9 cellular contexts compared by ENCODE assay signal in the genomic region with DNA sequence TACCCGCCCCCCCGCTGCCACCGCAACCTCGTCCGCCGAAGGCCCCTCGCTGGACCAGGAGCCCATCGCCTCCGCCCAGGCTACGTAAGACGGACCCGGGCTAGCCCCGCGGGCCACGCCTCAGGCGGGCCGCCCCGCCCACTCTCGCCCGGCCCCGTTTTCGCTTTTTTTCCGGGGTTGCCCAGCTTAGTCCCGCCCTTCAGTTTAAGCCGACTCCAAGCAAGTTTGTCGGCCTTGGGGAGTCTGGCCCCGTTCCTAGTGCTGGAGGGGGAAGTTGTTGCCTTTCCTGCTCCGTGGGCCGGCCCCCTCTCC. TPM values are rescaled to one million over a fixed set of nuclear protein-coding genes. Genes with fewer than 3 reads are reported as not detected.
DNase-seq lines count a peak whose midpoint lies in the region; ATAC-seq and TF ChIP-seq lines count a peak whose summit lies in the region.
"Had no signal": no experiment of that assay in that cellular context is flagged by ENCODE, and none has a peak within 500 bp of the region (broad histone marks: within the 10 kb centered on the region; RNA-seq: fewer than 3 reads in every experiment).

No MANE protein-coding gene starts in this region.

- H3K4me1 Mint-ChIP-seq in CD8-positive, alpha-beta memory T cell = peaks cover 22 to 41% (median 27%) of the 10 kb centered on the region in 3 donors
- peaks cover 46% of the 10 kb centered on the region for H3K4me1 Mint-ChIP-seq in activated T-cell treated with anti-CD3 and anti-CD28 coated beads, Interleukin-2, amount 50 U/mL, for 24 hours (ENCODE audit: low read depth)

- H3K27ac ChIP-seq in CD8-positive, alpha-beta memory T cell (ENCODE audit: low read depth, low read length) = peak overlapping the region; percentile 81
- H3K27ac ChIP-seq in PC-9 (peak overlapping the region; percentile 49), esophagus (ENCODE audit: low read depth in 2 of 2, low read length in 1 of 2) (peak overlapping the region; percentile 96 to 99), muscle layer of colon (ENCODE audit: low read depth, low read length) (peak overlapping the region; percentile 98)

- peak overlapping the region in 7 of 8 donors; percentile 46 to 95 (median 82) for H3K27ac Mint-ChIP-seq in CD8-positive, alpha-beta memory T cell
- peak overlapping the region; percentile 91 for H3K27ac Mint-ChIP-seq in activated T-cell treated with anti-CD3 and anti-CD28 coated beads, Interleukin-2, amount 50 U/mL, for 24 hours

- ATAC-seq in GM19468 (IDR thresholded peaks at IDR 0.05; ENCODE audit: extremely low read depth, unreplicated experiment) = peak; percentile 2

- H3K4me3 Mint-ChIP-seq in CD8-positive, alpha-beta memory T cell = peak overlapping the region; percentile 88 to 96 (median 89)
- H3K4me3 Mint-ChIP-seq in activated T-cell treated with anti-CD3 and anti-CD28 coated beads, Interleukin-2, amount 50 U/mL, for 24 hours = peak overlapping the region; percentile 82

- H3F3A ChIP-seq in PC-9 (ENCODE audit: insufficient read depth, low read depth) = peaks cover 36% of the 10 kb centered on the region

- peaks cover 9% of the 10 kb centered on the region for H3K4me1 ChIP-seq in CD8-positive, alpha-beta memory T cell (ENCODE audit: insufficient read depth, low read length)
- H3K4me1 ChIP-seq in PC-9 (replicated peaks; ENCODE audit: insufficient read depth) (peaks cover 9% of the 10 kb centered on the region; the same call in 1 of the 2 replicates), esophagus (ENCODE audit: control insufficient read depth in 2 of 2, insufficient read depth in 2 of 2, low read length in 1 of 2) (peaks cover 2 to 19% of the 10 kb centered on the region in 2 donors), muscle layer of colon (ENCODE audit: insufficient read depth, low read length) (peaks cover 22% of the 10 kb centered on the region)

- POLR2A ChIA-PET in CD8-positive, alpha-beta memory T cell (lab: Charles Lee) = interaction anchor here (0.8 to 1.4 kb wide), 6 partner anchors 16 to 115 kb away, joined by 3 to 8 read pairs (median 4); partner anchors contain the start of genes FDPS and SCAMP3
- POLR2A ChIA-PET in PC-9 (lab: Charles Lee; ENCODE audit: unreplicated experiment) = interaction anchor here (0.5 to 1.2 kb wide), 12 partner anchors 14 to 1333 kb away, joined by 3 to 24 read pairs (median 3); partner anchors contain the start of gene HCN3

- CTCF ChIA-PET in CD8-positive, alpha-beta memory T cell (lab: Charles Lee) = interaction anchor here (0.6 to 6.0 kb wide), 24 partner anchors 10 to 1350 kb away, joined by 3 to 116 read pairs (median 4); partner anchors contain the start of genes CLK2, ENTREP3, FDPS and HCN3
- CTCF ChIA-PET in PC-9 (lab: Charles Lee) = interaction anchor here (1.0 kb wide), 1 partner anchor 73 kb away, joined by 12 read pairs; no protein-coding TSS in a partner anchor

- WGBS in esophagus, 2 donors = 0 to 1% methylated on average over 23 to 29 of the region's 29 CpGs

- no TSS peak for BruUV-seq in PC-9 (replicated peaks; lab: Mats Ljungman, UMichigan)

- peaks cover 0 to 11% (median 3%) of the 10 kb centered on the region in 3 donors for H3K36me3 Mint-ChIP-seq in CD8-positive, alpha-beta memory T cell
- H3K36me3 Mint-ChIP-seq in activated T-cell treated with anti-CD3 and anti-CD28 coated beads, Interleukin-2, amount 50 U/mL, for 24 hours (ENCODE audit: low read depth) = peaks cover 61% of the 10 kb centered on the region

- H3K9ac ChIP-seq in muscle layer of colon (ENCODE audit: low read length) = peak overlapping the region; percentile 84

- peak overlapping the region; percentile 98 for H3K4me2 ChIP-seq in PC-9

- no peaks in the 10 kb centered on the region for H3K9me3 Mint-ChIP-seq in CD8-positive, alpha-beta memory T cell
- no peaks in the 10 kb centered on the region for H3K9me3 Mint-ChIP-seq in activated T-cell treated with anti-CD3 and anti-CD28 coated beads, Interleukin-2, amount 50 U/mL, for 24 hours

- no peaks in the 10 kb centered on the region for H3K9me2 ChIP-seq in PC-9 (ENCODE audit: insufficient read depth)

- peak overlapping the region; percentile 100 for H2AFZ ChIP-seq in PC-9

- H4K20me1 ChIP-seq in PC-9 (ENCODE audit: insufficient read depth) = no peaks in the 10 kb centered on the region; the same call in none of the 2 replicates

- H3K27me3 Mint-ChIP-seq in CD8-positive, alpha-beta memory T cell = peaks cover 0 to 2% of the 10 kb centered on the region in 2 donors
- no peaks in the 10 kb centered on the region for H3K27me3 Mint-ChIP-seq in activated T-cell treated with anti-CD3 and anti-CD28 coated beads, Interleukin-2, amount 50 U/mL, for 24 hours

- H3K36me3 ChIP-seq in CD8-positive, alpha-beta memory T cell (ENCODE audit: insufficient read depth, low read length) = no peaks in the 10 kb centered on the region
- H3K36me3 ChIP-seq in PC-9 (ENCODE audit: low read depth) (peaks cover under 1% of the 10 kb centered on the region; the same call in 1 of the 2 replicates), esophagus (ENCODE audit: control insufficient read depth in 2 of 2, insufficient read depth in 2 of 2, low read length in 1 of 2) (peaks cover 0 to 19% of the 10 kb centered on the region in 2 donors), muscle layer of colon (ENCODE audit: insufficient read depth, low read length) (peaks cover 27% of the 10 kb centered on the region)

- H3K9me3 ChIP-seq in CD8-positive, alpha-beta memory T cell (ENCODE audit: low read length) = no peaks in the 10 kb centered on the region
- H3K9me3 ChIP-seq in PC-9 (ENCODE audit: insufficient read depth, low read depth) (no peaks in the 10 kb centered on the region), esophagus (ENCODE audit: control insufficient read depth in 2 of 2, insufficient read depth in 1 of 2, low read depth in 1 of 2, low read length in 1 of 2) (no peaks in the 10 kb centered on the region), muscle layer of colon (ENCODE audit: low read length) (no peaks in the 10 kb centered on the region)

- DNase-seq in CD8-positive, alpha-beta memory T cell = peak; percentile 64 to 87 (median 73)
- DNase-seq in HUDEP-2 (lab: John Stamatoyannopoulos, UW; ENCODE audit: unreplicated experiment in 76 of 76) (peak in 72 of 76 experiments; percentile 11 to 91 (median 76)), PC-9 (peak; percentile 79 to 90)
- DNase-seq in activated T-cell treated with anti-CD3 and anti-CD28 coated beads, Interleukin-2, amount 50 U/mL, for 24 hours = peak; percentile 89
- peak; percentile 57 to 72 for DNase-seq in stimulated activated CD8-positive, alpha-beta memory T cell treated with anti-CD3 and anti-CD28 coated beads, Interleukin-7, amount 100 ng/mL, for 4 hours (ENCODE audit: low read depth in 2 of 2)

- H3K79me2 ChIP-seq in PC-9 (ENCODE audit: low read depth) = 0 out of 2 replicates have a peak, but pooled peaks cover 4% of the 10 kb centered on the region

- intact Hi-C loops in PC-9 (cut with micrococcal nuclease; ENCODE audit: unreplicated experiment) = loop anchor here (1.0 to 5.0 kb wide), 8 partner anchors 15 to 351 kb away; partner anchors contain the start of genes CKS1B, FDPS, HCN3 and KRTCAP2

- no peaks in the 10 kb centered on the region for H3K27me3 ChIP-seq in CD8-positive, alpha-beta memory T cell (ENCODE audit: insufficient read depth, low read length, poor library complexity, severe bottlenecking)
- no peaks in the 10 kb centered on the region for H3K27me3 ChIP-seq in PC-9 (ENCODE audit: insufficient read depth, low read depth)
- no peaks in the 10 kb centered on the region for H3K27me3 ChIP-seq in esophagus (ENCODE audit: control insufficient read depth in 1 of 2, insufficient read depth in 2 of 2, low read length in 2 of 2)
- H3K27me3 ChIP-seq in muscle layer of colon (ENCODE audit: control insufficient read depth in 1 of 2, insufficient read depth in 2 of 2, low read length in 2 of 2) = no peaks in the 10 kb centered on the region

- peak overlapping the region; percentile 97 for H3K4me3 ChIP-seq in CD8-positive, alpha-beta memory T cell (ENCODE audit: low read length)
- H3K4me3 ChIP-seq in PC-9 (peak overlapping the region; percentile 96), esophagus (ENCODE audit: low read depth in 1 of 2, low read length in 2 of 2) (peak overlapping the region; percentile 67 to 68), muscle layer of colon (ENCODE audit: low read depth in 1 of 2, low read length in 2 of 2) (peak overlapping the region; percentile 57 to 95)

- TF ChIP-seq CTCF in PC-9 (conservative IDR thresholded peaks at IDR 0.05) = no peak

RNA-seq across cellular contexts. Expression of gene RUSC1, which starts 3.0 kb away (rescaled TPM):
- 10 to 100 TPM; 31.3 to 32.8 TPM for total RNA-seq in CD8-positive, alpha-beta memory T cell
- 9.8 TPM for polyA plus RNA-seq in CD8-positive, alpha-beta memory T cell
- total RNA-seq in PC-9 (2021) = 43.4 and 45.3 TPM in 2 replicates
- 10 to 100 TPM; 30.7 to 41.0 TPM for polyA plus RNA-seq in esophagus

RNA-seq across cellular contexts. Expression of gene FDPS, which starts 15.0 kb away (rescaled TPM):
- total RNA-seq in CD8-positive, alpha-beta memory T cell = 100 to 1,000 TPM; 194 to 199 TPM
- polyA plus RNA-seq in CD8-positive, alpha-beta memory T cell = 126 TPM
- 397 and 568 TPM in 2 replicates for total RNA-seq in PC-9 (2021)
- polyA plus RNA-seq in esophagus = 100 to 1,000 TPM; 190 to 241 TPM

RNA-seq across cellular contexts. Expression of gene PKLR, which starts 22.4 kb away (rescaled TPM):
- total RNA-seq in CD8-positive, alpha-beta memory T cell = not detected
- polyA plus RNA-seq in CD8-positive, alpha-beta memory T cell = not detected
- total RNA-seq in PC-9 (2021) = not detected in 2 replicates
- polyA plus RNA-seq in esophagus = under 1 TPM; 0.02 to 0.04 TPM
- total RNA-seq: subcutaneous adipose tissue had no signal

RNA-seq across cellular contexts. Expression of gene HCN3, which starts 46.4 kb away (rescaled TPM):
- total RNA-seq in CD8-positive, alpha-beta memory T cell = 1 to 10 TPM; 3.2 to 3.7 TPM
- 0.18 TPM for polyA plus RNA-seq in CD8-positive, alpha-beta memory T cell
- 6.6 and 7.5 TPM in 2 replicates for total RNA-seq in PC-9 (2021)
- polyA plus RNA-seq in esophagus = 1 to 10 TPM; 2.4 to 6.6 TPM

RNA-seq across cellular contexts. Expression of gene CLK2, which starts 50.4 kb away (rescaled TPM):
- 10 to 100 TPM; 78.3 to 79.8 TPM for total RNA-seq in CD8-positive, alpha-beta memory T cell
- polyA plus RNA-seq in CD8-positive, alpha-beta memory T cell = 20.2 TPM
- 39.1 and 43.9 TPM in 2 replicates for total RNA-seq in PC-9 (2021)
- polyA plus RNA-seq in esophagus = 10 to 100 TPM; 29.2 to 55.3 TPM

Comparison
In these comparisons a context has a peak if more than half of its experiments do, and no peak if none do; other contexts are left out.
1. Peak in every context shown above with its lines: DNase-seq, ATAC-seq, H3K4me3 ChIP-seq and H3K27ac ChIP-seq.